31 cellular contexts compared by ENCODE assay signal in the genomic region with DNA sequence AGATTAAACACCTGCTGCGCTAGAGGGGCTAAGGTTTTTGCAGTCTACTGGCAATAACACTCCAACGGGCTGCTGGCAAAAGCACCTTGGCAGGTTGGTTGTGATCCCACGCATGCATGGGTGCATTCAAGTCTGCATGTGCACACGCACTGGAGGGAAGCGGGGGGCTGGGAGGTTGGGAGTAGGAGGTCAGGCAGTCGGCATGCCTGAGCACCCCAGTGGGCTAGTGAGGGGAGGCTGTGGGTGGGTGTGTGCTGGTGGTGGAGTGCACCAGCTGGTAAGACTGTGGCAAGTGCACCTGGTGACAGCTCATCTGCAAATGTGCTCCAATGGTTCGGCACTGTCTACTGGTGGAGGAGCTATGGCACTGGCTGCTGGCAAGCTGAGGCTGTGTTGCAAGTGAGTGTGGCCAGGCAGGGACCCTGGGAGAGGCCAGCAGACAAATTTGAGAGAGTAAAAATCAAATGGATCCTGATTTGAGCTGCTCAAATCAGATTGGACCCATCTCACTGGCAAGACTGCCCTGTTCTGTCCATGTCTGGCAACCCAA.
"Had no signal": no experiment of that assay in that cellular context is flagged by ENCODE, and none has a peak within 500 bp of the region (broad histone marks: within the 10 kb centered on the region; RNA-seq: fewer than 3 reads in every experiment).

No MANE protein-coding gene starts in this region.

- H3K9ac ChIP-seq: KMS-11 had no signal

- H3K27me3 Mint-ChIP-seq: activated B cell treated with CpG ODN at 0.5 μM for 24 hours; activated CD4-positive, alpha-beta memory T cell treated with anti-CD3 and anti-CD28 coated beads, Interleukin-2, amount 10 ng/mL, durations not matched to agents 7 days and 5 days; T-helper 17 cell had no signal

- H3K9me3 ChIP-seq: adrenal gland, body of pancreas, breast epithelium, SJSA1 had no signal

- H3K9me3 Mint-ChIP-seq: activated B cell treated with CpG ODN at 0.5 μM for 24 hours; activated CD4-positive, alpha-beta memory T cell treated with anti-CD3 and anti-CD28 coated beads, Interleukin-2, amount 10 ng/mL, durations not matched to agents 7 days and 5 days; activated T-cell treated with anti-CD3 and anti-CD28 coated beads, Interleukin-2, amount 50 U/mL, for 72 hours; activated T-helper 2 cell treated with anti-CD3 and anti-CD28 coated beads, Interferon-gamma antibody, Interleukin-2, Interleukin-4, amounts not matched to agents 10 μg/mL and 5 μg/mL and 100 μg/mL, durations not matched to agents 14 hours and 24 hours and 36 hours; T-cell had no signal

- H3K36me3 ChIP-seq: adrenal gland, breast epithelium, SJSA1 had no signal

- H3K27ac Mint-ChIP-seq: activated B cell treated with CpG ODN at 0.5 μM for 24 hours; activated CD4-positive, alpha-beta memory T cell treated with anti-CD3 and anti-CD28 coated beads, Interleukin-2, amount 10 ng/mL, durations not matched to agents 7 days and 5 days; activated naive CD4-positive, alpha-beta T cell treated with anti-CD3 and anti-CD28 coated beads, Interleukin-2, amount 50 U/mL, for 72 hours; activated T-cell treated with anti-CD3 and anti-CD28 coated beads, Interleukin-2, amount 50 U/mL, for 72 hours; activated T-helper 2 cell treated with anti-CD3 and anti-CD28 coated beads, Interferon-gamma antibody, Interleukin-2, Interleukin-4, amounts not matched to agents 10 μg/mL and 5 μg/mL and 100 μg/mL, durations not matched to agents 14 hours and 24 hours and 36 hours; T-cell; T-helper 17 cell had no signal

- H3K4me2 ChIP-seq: KMS-11 had no signal

- DNase-seq: activated B cell treated with CpG ODN at 0.5 μM for 24 hours; activated CD4-positive, alpha-beta memory T cell treated with anti-CD3 and anti-CD28 coated beads, Interleukin-2, amount 10 ng/mL, durations not matched to agents 7 days and 5 days; activated CD4-positive, alpha-beta T cell treated with anti-CD3 and anti-CD28 coated beads for 1 hour; activated CD4-positive, alpha-beta T cell treated with anti-CD3 and anti-CD28 coated beads for 48 hours; activated gamma-delta T cell; activated naive CD4-positive, alpha-beta T cell treated with Interleukin-2 at 50 U/mL for 16 hours; activated T-cell treated with anti-CD3 and anti-CD28 coated beads, Interleukin-2, amount 50 U/mL, for 1 hour; activated T-cell treated with anti-CD3 and anti-CD28 coated beads, Interleukin-2, amount 50 U/mL, for 72 hours; adrenal gland; body of pancreas; MM.1S; MV-4-11; NCI-H1092; NCI-H1436 treated with DMSO at 0.1 percent for 48 hours; NCI-H187; NCI-H2029 treated with DMSO at 0.1 percent for 48 hours; NCI-H2107; NCI-H226; NCI-H524 treated with DMSO at 0.1 percent for 48 hours; SHP77 treated with DMSO at 0.1 percent for 48 hours; T-cell; T-helper 17 cell; T-helper 9 cell had no signal

- H3K4me3 Mint-ChIP-seq: activated B cell treated with CpG ODN at 0.5 μM for 24 hours; activated CD4-positive, alpha-beta memory T cell treated with anti-CD3 and anti-CD28 coated beads, Interleukin-2, amount 10 ng/mL, durations not matched to agents 7 days and 5 days; activated T-cell treated with anti-CD3 and anti-CD28 coated beads, Interleukin-2, amount 50 U/mL, for 72 hours; T-cell; T-helper 17 cell had no signal

- H3K4me1 Mint-ChIP-seq: activated B cell treated with CpG ODN at 0.5 μM for 24 hours; activated CD4-positive, alpha-beta memory T cell treated with anti-CD3 and anti-CD28 coated beads, Interleukin-2, amount 10 ng/mL, durations not matched to agents 7 days and 5 days; T-cell; T-helper 17 cell had no signal

- H3K27me3 ChIP-seq: adrenal gland, body of pancreas, breast epithelium, SJSA1 had no signal

- H3K27ac ChIP-seq: adrenal gland, body of pancreas, breast epithelium, KMS-11, SJSA1, VCaP had no signal

- H3K4me1 ChIP-seq: adrenal gland, body of pancreas, breast epithelium, SJSA1 had no signal

- H3K36me3 Mint-ChIP-seq: activated naive CD4-positive, alpha-beta T cell treated with anti-CD3 and anti-CD28 coated beads, Interleukin-2, amount 50 U/mL, for 72 hours; T-cell had no signal

- ATAC-seq: activated naive CD4-positive, alpha-beta T cell treated with anti-CD3 and anti-CD28 coated beads, Interleukin-2, amount 50 U/mL, for 72 hours; activated T-cell treated with anti-CD3 and anti-CD28 coated beads, Interleukin-2, amount 50 U/mL, for 72 hours; body of pancreas; Panc1; SK-N-SH treated with all-trans-retinoic acid at 6 μM for 48 hours; T-cell; T-helper 17 cell had no signal

- H3K4me3 ChIP-seq: adrenal gland, body of pancreas, breast epithelium, SJSA1 had no signal
